ENCODE assay signal across 8 cellular contexts in the genomic region with DNA sequence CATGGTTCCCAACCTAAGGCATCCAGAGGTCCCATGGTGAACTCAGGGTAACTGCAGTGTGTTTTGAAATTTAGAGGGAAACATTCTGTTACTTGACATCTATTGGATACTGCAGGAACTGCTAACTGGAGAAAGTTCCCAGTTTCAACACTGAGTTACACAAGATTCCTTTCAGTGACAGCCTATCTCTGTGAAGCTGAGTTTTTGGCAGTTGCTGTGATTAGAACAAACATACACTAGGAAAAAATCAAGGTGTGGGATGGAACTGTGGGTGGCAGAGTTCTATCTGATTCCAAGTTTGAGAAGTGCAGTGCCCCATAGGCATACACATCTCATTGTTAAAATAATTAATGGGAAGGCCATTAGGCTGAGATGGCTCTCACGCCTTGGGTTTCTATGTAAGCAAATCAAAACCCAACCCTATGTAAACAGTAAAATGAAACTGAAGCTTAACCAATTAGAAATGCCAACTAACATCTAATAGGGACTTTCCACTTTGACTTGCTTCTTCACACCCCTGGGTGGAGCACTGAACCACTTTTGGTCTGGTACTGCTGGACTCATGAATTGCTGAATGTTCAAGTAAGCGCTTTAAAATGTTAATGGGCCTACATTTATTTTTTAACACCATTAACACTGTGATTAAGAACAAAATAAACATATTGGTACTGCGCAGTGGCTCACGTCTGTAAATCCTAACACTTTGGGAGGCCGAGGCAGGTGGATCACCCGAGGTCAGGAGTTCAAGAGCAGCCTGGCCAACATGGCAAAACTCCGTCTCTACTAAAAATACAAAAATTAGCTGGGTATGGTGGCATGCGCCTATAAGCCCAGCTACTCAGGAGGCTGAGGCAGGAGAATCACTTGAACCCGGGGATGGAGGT. TPM values are rescaled to one million over a fixed set of nuclear protein-coding genes. Genes with fewer than 3 reads are reported as not detected.
DNase-seq lines count a peak whose midpoint lies in the region; TF ChIP-seq lines count a peak whose summit lies in the region.

No MANE protein-coding gene starts in this region.

- no peaks in the 10 kb centered on the region for H3K27me3 ChIP-seq in GM23248 (replicated peaks; ENCODE audit: insufficient read depth)

- DNase-seq in DMS53 (lab: John Stamatoyannopoulos, UW) (peak; percentile 36), DMS53 treated with DMSO at 0.1 percent for 48 hours (lab: John Stamatoyannopoulos, UW; ENCODE audit: unreplicated experiment) (no peak), GM23248 (peak; percentile 31), MV-4-11 (lab: John Stamatoyannopoulos, UW) (peak; percentile 26), chondrocyte (ENCODE audit: low spot score) (no peak), nephron progenitor cell (no peak), AG08396 (ENCODE audit: low spot score) (no peak), posterior vena cava (ENCODE audit: low spot score) (no peak)

- H3K4me2 ChIP-seq in GM23248 (ENCODE audit: unreplicated experiment) = no peak overlapping the region

- H3K27me3 Mint-ChIP-seq in chondrocyte (ENCODE audit: low read depth) = no peaks in the 10 kb centered on the region
- peaks cover 10% of the 10 kb centered on the region for H3K27me3 Mint-ChIP-seq in nephron progenitor cell (ENCODE audit: low read depth, poor library complexity)

- H3K9me2 ChIP-seq in GM23248 (ENCODE audit: insufficient read depth) = no peaks in the 10 kb centered on the region

- H3K36me3 Mint-ChIP-seq in chondrocyte (ENCODE audit: low read depth) (no peaks in the 10 kb centered on the region), nephron progenitor cell (ENCODE audit: low read depth) (no peaks in the 10 kb centered on the region)

- no peak overlapping the region for H2AFZ ChIP-seq in GM23248

- no peak overlapping the region for H3K9ac ChIP-seq in GM23248

- H3K9me3 ChIP-seq in GM23248 (ENCODE audit: low read depth) = no peaks in the 10 kb centered on the region

- intact Hi-C loops in posterior vena cava (cut with DNase I) = no loop called here

- H3K36me3 ChIP-seq in GM23248 (ENCODE audit: low read depth) = no peaks in the 10 kb centered on the region

- peak; percentile 42 for TF ChIP-seq CTCF in chondrocyte (IDR thresholded peaks at IDR 0.05)
- peak; percentile 9 for TF ChIP-seq CTCF in nephron progenitor cell (IDR thresholded peaks at IDR 0.05)

- H3K4me3 ChIP-seq in GM23248 = no peak overlapping the region

- H3F3A ChIP-seq in GM23248 (ENCODE audit: insufficient read depth) = no peaks in the 10 kb centered on the region

- no peaks in the 10 kb centered on the region for H3K4me1 ChIP-seq in GM23248 (ENCODE audit: insufficient read depth)

- in situ Hi-C loops in GM23248 (cut with MboI) = no loop called here

- no peak overlapping the region for H3K27ac Mint-ChIP-seq in chondrocyte (ENCODE audit: unreplicated experiment)
- no peak overlapping the region for H3K27ac Mint-ChIP-seq in nephron progenitor cell

- 83 to 85% methylated on average over 9 of the region's 9 CpGs for WGBS in GM23248 (ENCODE audit: low coverage in 1 of 2, low lambda C conversion rate in 2 of 2, missing lambda C conversion rate in 2 of 2), 2 experiments

- H3K4me1 Mint-ChIP-seq in chondrocyte (ENCODE audit: low read depth) (no peaks in the 10 kb centered on the region), nephron progenitor cell (peaks cover 72% of the 10 kb centered on the region)

- H3K4me3 Mint-ChIP-seq in chondrocyte (ENCODE audit: unreplicated experiment) (no peak overlapping the region), nephron progenitor cell (no peak overlapping the region)

- H3K79me2 ChIP-seq in GM23248 (ENCODE audit: insufficient read depth) = no peaks in the 10 kb centered on the region

- H4K20me1 ChIP-seq in GM23248 (ENCODE audit: insufficient read depth) = no peaks in the 10 kb centered on the region

- no peak overlapping the region for H3K27ac ChIP-seq in GM23248

- H3K9me3 Mint-ChIP-seq in chondrocyte (ENCODE audit: low read depth) (peaks cover 5% of the 10 kb centered on the region), nephron progenitor cell (peaks cover 27% of the 10 kb centered on the region)

RNA-seq across cellular contexts. Expression of gene TBC1D7, which starts 55.2 kb away (rescaled TPM):
- 8.5 and 18.7 TPM in 2 replicates for total RNA-seq in GM23248 (2014; rRNA removed; shearing (Covaris generic))
- 25.7 and 25.8 TPM in 2 replicates for polyA plus RNA-seq in GM23248 (2016; fragmentation: Nextera tagmentation; extraction: Ambion mirVana)
- total RNA-seq in chondrocyte = 19.4 to 21.7 TPM (median 19.8 TPM) in 3 replicates
- total RNA-seq in posterior vena cava = 10 to 100 TPM in 1 of 2 donors, 1 to 10 TPM in 1; 9.9 to 11.9 TPM

Comparison
In these comparisons a context has a peak if more than half of its experiments do, and no peak if none do; other contexts are left out.
1. DNase-seq: peak in DMS53 (single experiment), GM23248 (single experiment) and MV-4-11 (single experiment); none in DMS53 treated with DMSO at 0.1 percent for 48 hours (single experiment), chondrocyte (single experiment), nephron progenitor cell (single experiment), AG08396 (single experiment) and posterior vena cava (single experiment).